8 cellular contexts compared by ENCODE assay signal in genomic region chr2:181810823-181811695, GRCh38.
DNase-seq lines count a peak whose midpoint lies in the region; ATAC-seq lines count a peak whose summit lies in the region.

No MANE protein-coding gene starts in this region.

- H3K27me3 ChIP-seq in duodenal mucosa (ENCODE audit: control insufficient read depth in 1 of 2, insufficient read depth in 2 of 2, low read length in 2 of 2) (no peaks in the 10 kb centered on the region), mucosa of rectum (ENCODE audit: control insufficient read depth in 2 of 2, insufficient read depth in 2 of 2, low read length in 2 of 2) (no peaks in the 10 kb centered on the region)

- peak overlapping the region in 1 of 2 donors; percentile 35 for H3K9ac ChIP-seq in duodenal mucosa (ENCODE audit: low read depth in 1 of 2, low read length in 2 of 2)
- H3K9ac ChIP-seq in mucosa of rectum (ENCODE audit: low read depth in 1 of 2, low read length in 2 of 2), result peak overlapping the region; percentile 18 to 35

- H3K36me3 ChIP-seq in duodenal mucosa (ENCODE audit: control insufficient read depth in 1 of 2, insufficient read depth in 2 of 2, low read length in 2 of 2), result no peaks in the 10 kb centered on the region
- H3K36me3 ChIP-seq in mucosa of rectum (ENCODE audit: control insufficient read depth in 2 of 2, insufficient read depth in 2 of 2, low read length in 2 of 2), result no peaks in the 10 kb centered on the region

- H3K4me1 ChIP-seq in duodenal mucosa (ENCODE audit: control insufficient read depth in 1 of 2, insufficient read depth in 2 of 2, low read length in 2 of 2), result peaks cover 6 to 36% of the 10 kb centered on the region in 2 donors
- H3K4me1 ChIP-seq in mucosa of rectum (ENCODE audit: control insufficient read depth in 2 of 2, insufficient read depth in 2 of 2, low read length in 2 of 2), result peaks cover 11 to 30% of the 10 kb centered on the region in 2 donors

- no peak for ATAC-seq in HG02938 (IDR thresholded peaks at IDR 0.05; ENCODE audit: unreplicated experiment)

- H3K9me3 ChIP-seq in duodenal mucosa (ENCODE audit: control insufficient read depth in 1 of 2, low read length in 2 of 2) (no peaks in the 10 kb centered on the region), mucosa of rectum (ENCODE audit: control insufficient read depth in 2 of 2, low read length in 2 of 2) (no peaks in the 10 kb centered on the region)

- DNase-seq in Daoy (ENCODE audit: low read depth) (peak; percentile 93), NCI-H460 (ENCODE audit: extremely low read depth, low read depth) (peak; percentile 68), activated gamma-delta T cell treated with Interleukin-2 at 50 U/mL for 16 hours (no peak), T-helper 9 cell (no peak)
- DNase-seq in activated effector memory CD4-positive, alpha-beta T cell treated with anti-CD3 and anti-CD28 coated beads, Interleukin-2, amount 50 U/mL, for 16 hours, result no peak

- H3K27ac ChIP-seq in duodenal mucosa (ENCODE audit: low read depth, low read length) (peak overlapping the region; percentile 58), mucosa of rectum (ENCODE audit: low read depth in 2 of 2, low read length in 2 of 2) (peak overlapping the region; percentile 74 to 84)

- H3K4me3 ChIP-seq in duodenal mucosa (ENCODE audit: low read depth in 1 of 2, low read length in 2 of 2), result peak overlapping the region in 1 of 2 donors; percentile 33
- H3K4me3 ChIP-seq in mucosa of rectum (ENCODE audit: low read length in 2 of 2), result peak overlapping the region; percentile 12 to 22

Comparison
In these comparisons a context has a peak if more than half of its experiments do, and no peak if none do; other contexts are left out.
1. DNase-seq: peak in Daoy (single experiment) and NCI-H460 (single experiment); none in activated gamma-delta T cell treated with Interleukin-2 at 50 U/mL for 16 hours (single experiment), activated effector memory CD4-positive, alpha-beta T cell treated with anti-CD3 and anti-CD28 coated beads, Interleukin-2, amount 50 U/mL, for 16 hours (single experiment) and T-helper 9 cell (single experiment).